Comparison of ENCODE assay signal across 22 cellular contexts in the genomic region with DNA sequence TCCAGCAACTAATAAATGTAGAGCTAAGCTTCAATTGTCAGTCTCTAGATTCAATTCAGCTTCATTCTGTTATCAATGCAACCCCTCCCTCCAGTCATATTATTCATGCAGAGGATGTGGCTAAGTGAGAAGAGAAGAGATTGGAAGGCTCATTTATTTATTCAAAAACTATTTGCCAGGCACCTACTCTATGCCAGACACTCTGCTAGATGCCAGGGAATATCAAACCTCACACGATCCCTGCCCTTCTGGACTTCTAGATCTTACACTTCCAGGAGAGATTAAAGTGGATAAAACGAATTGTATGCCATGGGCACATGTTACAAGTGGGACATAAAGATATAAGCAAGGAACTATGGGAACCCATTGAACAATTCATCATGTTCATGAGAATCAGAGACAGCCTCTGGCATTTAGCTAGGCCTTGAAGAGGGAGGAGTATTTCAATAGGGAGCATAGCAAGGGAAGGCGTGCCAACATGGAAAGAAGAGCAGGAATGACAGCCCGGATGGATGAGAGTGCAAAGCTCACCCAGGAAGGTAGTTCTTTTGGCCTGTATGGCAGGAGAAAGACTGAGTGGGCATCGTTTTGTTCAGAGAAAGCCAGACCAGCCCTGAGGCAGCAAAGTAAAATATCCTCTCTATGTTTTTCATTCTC.
"Had no signal": no experiment of that assay in that cellular context is flagged by ENCODE, and none has a peak within 500 bp of the region (broad histone marks: within the 10 kb centered on the region; RNA-seq: fewer than 3 reads in every experiment).

No MANE protein-coding gene starts in this region.

- H3K36me3 ChIP-seq: gastrocnemius medialis, neutrophil, pancreas, spleen, suprapubic skin, transverse colon, upper lobe of right lung, uterus had no signal

- ATAC-seq: effector memory CD8-positive, alpha-beta T cell; gastrocnemius medialis; left colon; mucosa of descending colon; natural killer cell treated with Interleukin-12 subunit alpha and Interleukin-12 subunit beta and Interleukin-15 and Interleukin-18, amount 100 ng/mL, for 72 hours; pancreas; sciatic nerve; stimulated activated naive CD8-positive, alpha-beta T cell treated with anti-CD3 and anti-CD28 coated beads, Interleukin-15, amount 100 ng/mL, for 72 hours; upper lobe of right lung had no signal

- DNase-seq: cortex of kidney; effector memory CD8-positive, alpha-beta T cell; foreskin fibroblast; gastrocnemius medialis; head of caudate nucleus; hippocampal formation; left colon; mucosa of descending colon; naive B cell; pancreas; retina; spleen; stimulated activated naive CD4-positive, alpha-beta T cell; stimulated activated naive CD8-positive, alpha-beta T cell treated with anti-CD3 and anti-CD28 coated beads, Interleukin-15, amount 100 ng/mL, for 72 hours; transverse colon; upper lobe of right lung; uterus had no signal

- H3K27ac ChIP-seq: gastrocnemius medialis, neutrophil, pancreas, spleen, suprapubic skin, transverse colon, upper lobe of right lung, uterus had no signal

- H3K27me3 ChIP-seq: gastrocnemius medialis, neutrophil, pancreas, spleen, suprapubic skin, transverse colon, upper lobe of right lung, uterus had no signal

- H3K9me3 ChIP-seq: gastrocnemius medialis, mucosa of descending colon, neutrophil, pancreas, spleen, suprapubic skin, transverse colon, upper lobe of right lung, uterus had no signal

- H3K4me3 ChIP-seq: gastrocnemius medialis, lung, mucosa of descending colon, pancreas, spleen, suprapubic skin, transverse colon, upper lobe of right lung, uterus had no signal

- H3K4me1 ChIP-seq: gastrocnemius medialis, pancreas, spleen, suprapubic skin, transverse colon, upper lobe of right lung, uterus had no signal
